Comparison of ENCODE assay signal across 13 cellular contexts in genomic region chr20:10652660-10653191, GRCh38. TPM values are rescaled to one million over a fixed set of nuclear protein-coding genes. Genes with fewer than 3 reads are reported as not detected.
DNase-seq lines count a peak whose midpoint lies in the region; ATAC-seq and TF ChIP-seq lines count a peak whose summit lies in the region.
"Had no signal": no experiment of that assay in that cellular context is flagged by ENCODE, and none has a peak within 500 bp of the region (broad histone marks: within the 10 kb centered on the region; RNA-seq: fewer than 3 reads in every experiment).

No MANE protein-coding gene starts in this region.

- H3K4me3 ChIP-seq in mesenchymal stem cell (ENCODE audit: insufficient read depth in 1 of 2, low read depth in 1 of 2, low read length in 2 of 2) (peak overlapping the region in 1 of 2 experiments; percentile 43), spleen (no peak overlapping the region)
- H3K4me3 ChIP-seq: BLaER1, K562 had no signal

- DNase-seq in NCI-H526 treated with DMSO at 0.1 percent for 48 hours (lab: John Stamatoyannopoulos, UW) (peak; percentile 26), epithelial cell of prostate (ENCODE audit: low read depth, low spot score) (no peak), mesenchymal stem cell (peak; percentile 75), spleen (no peak), SIG-M5 (lab: John Stamatoyannopoulos, UW) (no peak)
- DNase-seq in stimulated activated CD4-positive, alpha-beta T cell treated with anti-CD3 and anti-CD28 coated beads, Interleukin-4, amount 100 ng/mL, for 1 hour, result no peak
- DNase-seq: activated CD4-positive, alpha-beta T cell treated with anti-CD3 and anti-CD28 coated beads, Interleukin-2, amount 50 U/mL, for 4 hours; activated naive CD4-positive, alpha-beta T cell treated with Interleukin-2 at 50 U/mL for 16 hours; NCI-H1694 treated with DMSO at 0.1 percent for 48 hours had no signal

- H3K27ac ChIP-seq in epithelial cell of prostate (peak overlapping the region; percentile 99), mesenchymal stem cell (ENCODE audit: low read length, poor library complexity, severe bottlenecking) (peak overlapping the region; percentile 7), spleen (peak overlapping the region in 5 of 8 donors; percentile 7 to 59 (median 50))
- H3K27ac ChIP-seq: BLaER1 had no signal

- 21% methylated on average over 7 of the region's 9 CpGs for WGBS in mesenchymal stem cell
- WGBS in spleen, 5 donors, result 53 to 72% (median 59%) methylated on average over 9 of the region's 9 CpGs

- peak overlapping the region in 1 of 2 experiments; percentile 6 for H2BK12ac ChIP-seq in mesenchymal stem cell (ENCODE audit: low read length in 2 of 2)

- intact Hi-C loops in spleen (cut with DNase I; ENCODE audit: low total_unique reads), result no loop called here

- no peak overlapping the region for H3K23ac ChIP-seq in mesenchymal stem cell (ENCODE audit: low read length in 2 of 2)

- TF ChIP-seq CTCF in spleen (IDR thresholded peaks at IDR 0.05 in 8 of 11, conservative IDR thresholded peaks at IDR 0.05 in 3 of 11), result no peak

- H3K14ac ChIP-seq in mesenchymal stem cell (ENCODE audit: low read length in 2 of 2), result no peak overlapping the region

- peaks cover 14% of the 10 kb centered on the region for H3K79me1 ChIP-seq in mesenchymal stem cell (replicated peaks; ENCODE audit: low read length, poor library complexity, severe bottlenecking)

- H4K8ac ChIP-seq in mesenchymal stem cell (ENCODE audit: low read length), result peak overlapping the region; percentile 57

- H3K36me3 ChIP-seq in mesenchymal stem cell (ENCODE audit: control insufficient read depth in 1 of 2, insufficient read depth in 2 of 2, low read depth in 1 of 2, low read length in 2 of 2) (peaks cover 29 to 80% of the 10 kb centered on the region in 2 experiments), spleen (peaks cover 0 to 98% (median 21%) of the 10 kb centered on the region in 6 donors)
- H3K36me3 ChIP-seq: BLaER1 had no signal

- H3K4me1 ChIP-seq in mesenchymal stem cell (ENCODE audit: control insufficient read depth, insufficient read depth, low read depth, low read length) (peaks cover 44% of the 10 kb centered on the region), spleen (peaks cover 0 to 81% (median 23%) of the 10 kb centered on the region in 6 donors)

- H3K4ac ChIP-seq in mesenchymal stem cell (ENCODE audit: low read depth in 1 of 2, low read length in 2 of 2), result peak overlapping the region; percentile 24 to 63

- no peak overlapping the region for H3K4me2 ChIP-seq in mesenchymal stem cell (ENCODE audit: low read length, poor library complexity, severe bottlenecking)
- H3K4me2 ChIP-seq: BLaER1 had no signal

- ATAC-seq in HG03469 (IDR thresholded peaks at IDR 0.05; ENCODE audit: unreplicated experiment) (no peak), HG03378 (IDR thresholded peaks at IDR 0.05; ENCODE audit: unreplicated experiment) (no peak)
- ATAC-seq: K562 had no signal

- peak overlapping the region; percentile 53 for H3K9ac ChIP-seq in mesenchymal stem cell (ENCODE audit: low read length)
- H3K9ac ChIP-seq: BLaER1 had no signal

- H2AFZ ChIP-seq in mesenchymal stem cell (ENCODE audit: low read depth, low read length), result no peak overlapping the region

- peak overlapping the region; percentile 86 for H2AK5ac ChIP-seq in mesenchymal stem cell (ENCODE audit: low read length, severe bottlenecking)

- TF ChIP-seq POLR2A in spleen (IDR thresholded peaks at IDR 0.05), result no peak

- H3K27me3 ChIP-seq in mesenchymal stem cell (ENCODE audit: control insufficient read depth in 1 of 2, insufficient read depth in 1 of 2, low read length in 2 of 2) (no peaks in the 10 kb centered on the region), spleen (replicated peaks in 1 of 7) (no peaks in the 10 kb centered on the region)
- H3K27me3 ChIP-seq: BLaER1 had no signal

- peak overlapping the region; percentile 55 to 58 for H3K18ac ChIP-seq in mesenchymal stem cell (ENCODE audit: low read depth in 1 of 2, low read length in 2 of 2)

- H2BK120ac ChIP-seq in mesenchymal stem cell (ENCODE audit: low read depth, low read length), result no peak overlapping the region

- peak overlapping the region; percentile 62 for H2BK15ac ChIP-seq in mesenchymal stem cell (ENCODE audit: low read depth, poor library complexity, severe bottlenecking)

- no peak overlapping the region for H2BK5ac ChIP-seq in mesenchymal stem cell (ENCODE audit: low read depth, low read length, poor library complexity, severe bottlenecking)

- H4K91ac ChIP-seq in mesenchymal stem cell (ENCODE audit: low read length), result no peak overlapping the region

- H3K9me3 ChIP-seq in mesenchymal stem cell (ENCODE audit: control insufficient read depth, low read length) (no peaks in the 10 kb centered on the region), spleen (no peaks in the 10 kb centered on the region)
- H3K9me3 ChIP-seq: BLaER1 had no signal

RNA-seq across cellular contexts. Expression of gene JAG1, which starts 21.1 kb away (rescaled TPM):
- polyA plus RNA-seq in mesenchymal stem cell (2013, experiment 1 of 2), result 13.2 TPM
- 12.6 TPM for polyA plus RNA-seq in mesenchymal stem cell (2013, experiment 2 of 2)
- 10 to 100 TPM; 39.5 to 85.3 (median 67.8) TPM for total RNA-seq in spleen
- polyA plus RNA-seq in spleen, result 10 to 100 TPM in 1 of 3 donors, 1 to 10 TPM in 2; 5.6 to 13.1 (median 7.7) TPM

Comparison
In these comparisons a context has a peak if more than half of its experiments do, and no peak if none do; other contexts are left out.
1. DNase-seq: peak in NCI-H526 treated with DMSO at 0.1 percent for 48 hours (single experiment) and mesenchymal stem cell (single experiment); none in epithelial cell of prostate (single experiment), spleen (single experiment), stimulated activated CD4-positive, alpha-beta T cell treated with anti-CD3 and anti-CD28 coated beads, Interleukin-4, amount 100 ng/mL, for 1 hour (single experiment) and SIG-M5 (single experiment).
2. H3K27ac ChIP-seq: peak in every context shown above with its lines; median percentile 99 in epithelial cell of prostate; 50 in spleen; 7 in mesenchymal stem cell.